Comparison of ENCODE assay signal across 8 cellular contexts in the genomic region with DNA sequence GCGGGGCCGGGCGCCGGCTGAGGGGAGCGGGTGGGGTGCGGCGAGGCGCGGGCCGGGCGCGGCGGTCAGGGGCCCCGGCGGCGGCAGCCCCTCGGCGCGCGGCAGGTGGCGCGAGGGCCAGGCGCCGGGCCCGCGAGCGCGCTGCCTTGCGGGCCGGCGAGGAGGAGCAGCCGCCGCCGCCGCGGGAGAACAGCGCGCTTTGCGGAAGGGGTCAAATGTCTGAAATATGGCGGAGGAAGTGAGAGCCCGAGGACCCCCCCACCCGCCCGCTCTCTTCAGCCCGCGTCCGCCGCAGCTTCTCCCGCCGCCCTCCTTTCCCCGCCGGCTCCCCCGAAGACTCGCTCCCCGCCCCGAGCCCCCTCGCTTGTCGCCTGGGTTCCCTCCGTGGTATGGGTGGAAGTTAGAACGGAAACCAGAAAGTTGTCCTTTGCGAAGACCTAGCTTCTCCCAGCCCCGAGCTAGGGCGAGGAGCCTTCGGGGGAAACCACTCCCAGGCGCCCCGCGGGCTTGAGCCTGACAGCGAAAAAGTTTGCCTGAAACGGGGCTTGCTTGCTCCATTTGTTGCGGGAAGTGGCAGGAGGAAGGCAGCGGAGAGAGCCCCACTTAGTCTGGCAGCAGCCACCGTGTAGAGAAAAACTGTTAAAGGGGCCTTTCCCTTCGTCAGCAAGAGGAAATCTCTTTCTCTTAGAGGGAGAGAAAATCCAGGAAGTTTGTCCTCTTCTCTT. TPM values are rescaled to one million over a fixed set of nuclear protein-coding genes. Genes with fewer than 3 reads are reported as not detected.
A peak's percentile ranks its signal among the peaks of the same experiment; 100 is the strongest.
DNase-seq lines count a peak whose midpoint lies in the region; ATAC-seq and TF ChIP-seq lines count a peak whose summit lies in the region.

No MANE protein-coding gene starts in this region.

- H3K36me3 ChIP-seq in A673 (ENCODE audit: insufficient read depth, low read length, poor library complexity, severe bottlenecking): no peaks in the 10 kb centered on the region

- H3K27ac Mint-ChIP-seq in stimulated activated naive CD8-positive, alpha-beta T cell treated with anti-CD3 and anti-CD28 coated beads, Interleukin-15, Interleukin-2, amounts not matched to agents 100 ng/mL and 50 ng/mL, for 24 hours: peak overlapping the region; percentile 90

- intact Hi-C loops in A673 (cut with micrococcal nuclease; ENCODE audit: unreplicated experiment): loop anchor here (5.0 kb wide), 3 partner anchors 66 to 254 kb away; no protein-coding TSS in a partner anchor

- POLR2A ChIA-PET in A673 (lab: Charles Lee; ENCODE audit: low non-redundant PET): interaction anchor here (0.7 kb wide), 1 partner anchor 477 kb away, joined by 4 read pairs; no protein-coding TSS in a partner anchor

- H3K4me3 ChIP-seq in A673 (ENCODE audit: low read depth, low read length, poor library complexity, severe bottlenecking) (peak overlapping the region; percentile 91), epithelial cell of proximal tubule (ENCODE audit: low read depth, low read length) (peak overlapping the region; percentile 95)

- no peaks in the 10 kb centered on the region for H3K27me3 ChIP-seq in A673 (replicated peaks; ENCODE audit: insufficient read depth, low read depth, low read length, poor library complexity)

- ATAC-seq in GM18502 (IDR thresholded peaks at IDR 0.05; ENCODE audit: poor library complexity, unreplicated experiment): peak; percentile 43
- peak; percentile 17 for ATAC-seq in HG03039 (IDR thresholded peaks at IDR 0.05; ENCODE audit: unreplicated experiment)

- TF ChIP-seq CTCF in A673 (conservative IDR thresholded peaks at IDR 0.05; ENCODE audit: low read depth, low read length) (no peak), epithelial cell of proximal tubule (conservative IDR thresholded peaks at IDR 0.05; ENCODE audit: low read depth, low read length) (no peak)

- CTCF ChIA-PET in A673 (lab: Charles Lee): no interaction called here

- peaks cover 59% of the 10 kb centered on the region for H3K4me1 Mint-ChIP-seq in stimulated activated naive CD8-positive, alpha-beta T cell treated with anti-CD3 and anti-CD28 coated beads, Interleukin-15, Interleukin-2, amounts not matched to agents 100 ng/mL and 50 ng/mL, for 24 hours (ENCODE audit: low read depth)

- no peaks in the 10 kb centered on the region for H3K27me3 Mint-ChIP-seq in stimulated activated naive CD8-positive, alpha-beta T cell treated with anti-CD3 and anti-CD28 coated beads, Interleukin-15, Interleukin-2, amounts not matched to agents 100 ng/mL and 50 ng/mL, for 24 hours

- DNase-seq in A673 (ENCODE audit: low spot score): peak; percentile 82
- DNase-seq in NOMO-1 treated with DMSO at 0.1 percent for 48 hours (lab: John Stamatoyannopoulos, UW; ENCODE audit: unreplicated experiment): peak; percentile 72
- peak; percentile 65 for DNase-seq in activated T-cell treated with anti-CD3 and anti-CD28 coated beads, Interleukin-2, amount 50 U/mL, for 1 hour
- DNase-seq in epithelial cell of proximal tubule (ENCODE audit: low read depth): no peak
- peak; percentile 48 for DNase-seq in midbrain (lab: John Stamatoyannopoulos, UW)

- H3K9me3 ChIP-seq in A673 (ENCODE audit: low read depth, low read length, poor library complexity, severe bottlenecking): no peaks in the 10 kb centered on the region

- H3K4me3 Mint-ChIP-seq in stimulated activated naive CD8-positive, alpha-beta T cell treated with anti-CD3 and anti-CD28 coated beads, Interleukin-15, Interleukin-2, amounts not matched to agents 100 ng/mL and 50 ng/mL, for 24 hours: peak overlapping the region; percentile 92

- H3K27ac ChIP-seq in A673 (ENCODE audit: low read depth, low read length, poor library complexity, severe bottlenecking): peak overlapping the region; percentile 94

- peaks cover 23% of the 10 kb centered on the region for H3K4me1 ChIP-seq in A673 (ENCODE audit: insufficient read depth, low read length, poor library complexity, severe bottlenecking)

- no TSS peak for BruUV-seq in A673 (replicated peaks; lab: Mats Ljungman, UMichigan)

- peaks cover 45% of the 10 kb centered on the region for H3K36me3 Mint-ChIP-seq in stimulated activated naive CD8-positive, alpha-beta T cell treated with anti-CD3 and anti-CD28 coated beads, Interleukin-15, Interleukin-2, amounts not matched to agents 100 ng/mL and 50 ng/mL, for 24 hours (ENCODE audit: low read depth)

- no peaks in the 10 kb centered on the region for H3K9me3 Mint-ChIP-seq in stimulated activated naive CD8-positive, alpha-beta T cell treated with anti-CD3 and anti-CD28 coated beads, Interleukin-15, Interleukin-2, amounts not matched to agents 100 ng/mL and 50 ng/mL, for 24 hours

RNA-seq across cellular contexts. Expression of gene RAP1B, which starts 0.6 kb away (rescaled TPM):
- total RNA-seq in A673 (2021) (134 and 148 TPM in 2 replicates), epithelial cell of proximal tubule (139 and 166 TPM in 2 replicates)
